In genomic region chr12:82279597-82279996, GRCh38 we compare ENCODE assay signal across 11 cellular contexts.
"Had no signal": no experiment of that assay in that cellular context is flagged by ENCODE, and none has a peak within 500 bp of the region (broad histone marks: within the 10 kb centered on the region; RNA-seq: fewer than 3 reads in every experiment).

No MANE protein-coding gene starts in this region.

- DNase-seq: activated CD4-positive, alpha-beta T cell treated with anti-CD3 and anti-CD28 coated beads, Interleukin-2, amount 50 U/mL, for 1 hour; activated naive CD4-positive, alpha-beta T cell treated with anti-CD3 and anti-CD28 coated beads, Interleukin-2, amount 10 ng/mL, durations not matched to agents 7 days and 5 days; activated T-cell treated with anti-CD3 and anti-CD28 coated beads for 4 hours; effector CD8-positive, alpha-beta T cell; heart right ventricle; mammary epithelial cell; naive thymus-derived CD4-positive, alpha-beta T cell; posterior cingulate gyrus; stimulated activated CD4-positive, alpha-beta T cell treated with anti-CD3 and anti-CD28 coated beads, Interleukin-15, amount 100 ng/mL, for 24 hours; stimulated activated CD4-positive, alpha-beta T cell treated with anti-CD3 and anti-CD28 coated beads, Interleukin-4, amount 100 ng/mL, for 24 hours had no signal

- ATAC-seq: heart right ventricle; left lobe of liver; naive thymus-derived CD4-positive, alpha-beta T cell had no signal
